Comparison of ENCODE assay signal across 16 cellular contexts in the genomic region with DNA sequence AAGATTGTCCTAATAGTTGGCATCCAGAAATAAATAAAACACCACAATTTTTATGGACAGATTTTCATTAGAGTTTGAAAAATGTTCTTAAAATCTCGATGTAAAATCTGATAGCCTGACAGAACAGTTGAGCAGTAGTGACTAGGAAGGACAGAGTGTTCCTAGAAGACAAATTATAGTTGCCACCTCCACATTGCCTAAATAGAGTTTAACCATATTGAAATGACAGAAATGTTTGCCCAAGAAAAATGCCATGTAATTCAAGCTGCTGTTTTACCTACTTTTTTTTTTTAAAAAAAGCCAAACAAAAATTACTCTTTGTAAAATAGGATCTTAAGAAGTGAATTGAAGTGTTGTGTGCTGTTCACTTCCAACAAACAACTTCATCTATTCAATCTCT. TPM values are rescaled to one million over a fixed set of nuclear protein-coding genes. Genes with fewer than 3 reads are reported as not detected.
"Had no signal": no experiment of that assay in that cellular context is flagged by ENCODE, and none has a peak within 500 bp of the region (broad histone marks: within the 10 kb centered on the region; RNA-seq: fewer than 3 reads in every experiment).

No MANE protein-coding gene starts in this region.

- FAIRE-seq: frontal cortex had no signal

- H3K27me3 ChIP-seq: ascending aorta, cardiac muscle cell, colonic mucosa, ovary, tibial artery, vagina had no signal

- ATAC-seq: activated T-cell treated with anti-CD3 and anti-CD28 coated beads, Interleukin-2, amount 50 U/mL, for 72 hours; mucosa of descending colon; stimulated activated effector memory CD8-positive, alpha-beta T cell treated with anti-CD3 and anti-CD28 coated beads, Interleukin-12 subunit alpha, Interleukin-12 subunit beta, amount 100 ng/mL, for 72 hours had no signal

- H3K27ac ChIP-seq: ascending aorta, cardiac muscle cell, colonic mucosa, ovary, tibial artery, vagina had no signal

- H3K36me3 ChIP-seq: ascending aorta, cardiac muscle cell, colonic mucosa, ovary, tibial artery, vagina had no signal

- DNase-seq: activated CD4-positive, alpha-beta T cell treated with anti-CD3 and anti-CD28 coated beads, Interleukin-2, amount 50 U/mL, for 4 hours; activated CD4-positive, CD25-positive, alpha-beta regulatory T cell treated with anti-CD3 and anti-CD28 coated beads, Interleukin-2, amount 50 U/mL, for 72 hours; activated T-cell treated with anti-CD3 and anti-CD28 coated beads, Interleukin-2, amount 50 U/mL, for 72 hours; colonic mucosa; effector CD4-positive, alpha-beta T cell; kidney glomerular epithelial cell; mucosa of descending colon; ovary; tibial artery had no signal

- H3K4me3 ChIP-seq: ascending aorta, cardiac muscle cell, colonic mucosa, lung, mucosa of descending colon, ovary, tibial artery, vagina had no signal

- H3K9me3 ChIP-seq: ascending aorta, colonic mucosa, mucosa of descending colon, ovary, tibial artery, vagina had no signal

- H3K4me1 ChIP-seq: ascending aorta, colonic mucosa, vagina had no signal

RNA-seq across cellular contexts. Expression of a gene that starts 25.3 kb away (rescaled TPM):
- total RNA-seq: activated T-cell treated with anti-CD3 and anti-CD28 coated beads, Interleukin-2, amount 50 U/mL, for 72 hours; ascending aorta; frontal cortex; T-helper 2 cell treated with Interferon-gamma antibody and Interleukin-4, amounts not matched to agents 100 ng/mL and 5 ng/mL, for 36 hours; vagina had no signal
